In genomic region chrX:9312922-9313867, GRCh38 we compare ENCODE assay signal across 8 cellular contexts.
DNase-seq lines count a peak whose midpoint lies in the region; ATAC-seq and TF ChIP-seq lines count a peak whose summit lies in the region.

No MANE protein-coding gene starts in this region.

- TF ChIP-seq POLR2A in ovary (IDR thresholded peaks at IDR 0.05): no peak

- POLR2A ChIA-PET in CD8-positive, alpha-beta memory T cell (lab: Charles Lee): interaction anchor here (0.8 to 2.0 kb wide), 3 partner anchors 27 to 150 kb away, joined by 3 to 9 read pairs (median 5); no protein-coding TSS in a partner anchor

- H3K4me1 ChIP-seq in CD8-positive, alpha-beta memory T cell (ENCODE audit: insufficient read depth, low read length): peaks cover 11% of the 10 kb centered on the region
- H3K4me1 ChIP-seq in effector memory CD4-positive, alpha-beta T cell (ENCODE audit: control insufficient read depth, insufficient read depth, low read length, poor library complexity, severe bottlenecking): peaks cover 8% of the 10 kb centered on the region
- H3K4me1 ChIP-seq in ovary (ENCODE audit: insufficient read depth): no peaks in the 10 kb centered on the region

- no peaks in the 10 kb centered on the region for H3K9me3 Mint-ChIP-seq in CD8-positive, alpha-beta memory T cell
- no peaks in the 10 kb centered on the region for H3K9me3 Mint-ChIP-seq in activated CD4-positive, alpha-beta T cell treated with anti-CD3 and anti-CD28 coated beads, Interleukin-2, amount 10 ng/mL, durations not matched to agents 24 days and 14 days

- no peak for TF ChIP-seq EP300 in ovary (IDR thresholded peaks at IDR 0.05)

- no peaks in the 10 kb centered on the region for H3K36me3 ChIP-seq in CD8-positive, alpha-beta memory T cell (ENCODE audit: insufficient read depth, low read length)
- H3K36me3 ChIP-seq in effector memory CD4-positive, alpha-beta T cell (ENCODE audit: control insufficient read depth, insufficient read depth, low read length): no peaks in the 10 kb centered on the region
- no peaks in the 10 kb centered on the region for H3K36me3 ChIP-seq in ovary

- intact Hi-C loops in activated CD4-positive, alpha-beta T cell treated with anti-CD3 and anti-CD28 coated beads, Interleukin-2, amount 10 ng/mL, durations not matched to agents 24 days and 14 days (cut with micrococcal nuclease): no loop called here
- intact Hi-C loops in ovary (cut with DNase I): no loop called here

- peaks cover 13 to 19% (median 18%) of the 10 kb centered on the region in 3 donors for H3K4me1 Mint-ChIP-seq in CD8-positive, alpha-beta memory T cell
- peaks cover 10% of the 10 kb centered on the region for H3K4me1 Mint-ChIP-seq in activated CD4-positive, alpha-beta T cell treated with anti-CD3 and anti-CD28 coated beads, Interleukin-2, amount 10 ng/mL, durations not matched to agents 24 days and 14 days

- in situ Hi-C loops in KBM-7 (cut with MboI; ENCODE audit: low pct_unique_long_range_greater_than_20kb, low sequenced_read_pairs): no loop called here

- CTCF ChIA-PET in CD8-positive, alpha-beta memory T cell (lab: Charles Lee): interaction anchor here (1.2 to 1.3 kb wide), 3 partner anchors 12 to 35 kb away, joined by 4 to 7 read pairs (median 4); no protein-coding TSS in a partner anchor

- WGBS in ovary, 3 donors: 69 to 74% (median 72%) methylated on average over 12 of the region's 12 CpGs

- H3K9me3 ChIP-seq in CD8-positive, alpha-beta memory T cell (ENCODE audit: low read length): no peaks in the 10 kb centered on the region
- no peaks in the 10 kb centered on the region for H3K9me3 ChIP-seq in effector memory CD4-positive, alpha-beta T cell (ENCODE audit: control insufficient read depth, low read length)
- H3K9me3 ChIP-seq in ovary: no peaks in the 10 kb centered on the region

- H3K36me3 Mint-ChIP-seq in CD8-positive, alpha-beta memory T cell: no peaks in the 10 kb centered on the region
- H3K36me3 Mint-ChIP-seq in activated CD4-positive, alpha-beta T cell treated with anti-CD3 and anti-CD28 coated beads, Interleukin-2, amount 10 ng/mL, durations not matched to agents 24 days and 14 days (ENCODE audit: low read depth): no peaks in the 10 kb centered on the region

- H3K27me3 Mint-ChIP-seq in CD8-positive, alpha-beta memory T cell: peaks cover 0 to 4% of the 10 kb centered on the region in 2 donors
- H3K27me3 Mint-ChIP-seq in activated CD4-positive, alpha-beta T cell treated with anti-CD3 and anti-CD28 coated beads, Interleukin-2, amount 10 ng/mL, durations not matched to agents 24 days and 14 days: no peaks in the 10 kb centered on the region

- peak; percentile 80 for ATAC-seq in GM19452 (IDR thresholded peaks at IDR 0.05; ENCODE audit: unreplicated experiment)

- no peak overlapping the region for H3K27ac ChIP-seq in CD8-positive, alpha-beta memory T cell (ENCODE audit: low read depth, low read length)
- no peak overlapping the region for H3K27ac ChIP-seq in effector memory CD4-positive, alpha-beta T cell (ENCODE audit: insufficient read depth, low read length, poor library complexity, severe bottlenecking)
- no peak overlapping the region for H3K27ac ChIP-seq in ovary

- peak; percentile 51 to 78 (median 56) for DNase-seq in CD8-positive, alpha-beta memory T cell
- DNase-seq in KBM-7: peak; percentile 63
- peak; percentile 84 for DNase-seq in activated CD4-positive, alpha-beta T cell treated with anti-CD3 and anti-CD28 coated beads, Interleukin-2, amount 10 ng/mL, durations not matched to agents 24 days and 14 days
- peak; percentile 38 to 56 (median 52) for DNase-seq in effector memory CD4-positive, alpha-beta T cell
- DNase-seq in ovary: peak in 4 of 5 donors; percentile 29 to 50 (median 38)
- no peak for DNase-seq in putamen (ENCODE audit: low spot score)
- no peak for DNase-seq in midbrain (lab: John Stamatoyannopoulos, UW)

- H3K4me3 ChIP-seq in CD8-positive, alpha-beta memory T cell (ENCODE audit: low read length): no peak overlapping the region
- H3K4me3 ChIP-seq in effector memory CD4-positive, alpha-beta T cell (ENCODE audit: insufficient read depth, low read depth, low read length, poor library complexity, severe bottlenecking): no peak overlapping the region
- no peak overlapping the region for H3K4me3 ChIP-seq in ovary

- H3K4me3 Mint-ChIP-seq in CD8-positive, alpha-beta memory T cell: peak overlapping the region in 6 of 7 donors; percentile 27 to 58 (median 48)
- H3K4me3 Mint-ChIP-seq in activated CD4-positive, alpha-beta T cell treated with anti-CD3 and anti-CD28 coated beads, Interleukin-2, amount 10 ng/mL, durations not matched to agents 24 days and 14 days: no peak overlapping the region

- peak in 2 of 3 donors; percentile 17 to 26 for TF ChIP-seq CTCF in ovary (IDR thresholded peaks at IDR 0.05)

- H3K27ac Mint-ChIP-seq in CD8-positive, alpha-beta memory T cell: peak overlapping the region in 4 of 8 donors; percentile 1 to 85 (median 34)
- H3K27ac Mint-ChIP-seq in activated CD4-positive, alpha-beta T cell treated with anti-CD3 and anti-CD28 coated beads, Interleukin-2, amount 10 ng/mL, durations not matched to agents 24 days and 14 days: no peak overlapping the region

- H3K27me3 ChIP-seq in CD8-positive, alpha-beta memory T cell (ENCODE audit: insufficient read depth, low read length, poor library complexity, severe bottlenecking): no peaks in the 10 kb centered on the region
- no peaks in the 10 kb centered on the region for H3K27me3 ChIP-seq in effector memory CD4-positive, alpha-beta T cell (replicated peaks; ENCODE audit: control insufficient read depth, insufficient read depth, low read length, poor library complexity, severe bottlenecking)
- H3K27me3 ChIP-seq in ovary: no peaks in the 10 kb centered on the region

Comparison
In these comparisons a context has a peak if more than half of its experiments do, and no peak if none do; other contexts are left out.
1. DNase-seq: peak in CD8-positive, alpha-beta memory T cell (5 of 5), KBM-7 (single experiment), activated CD4-positive, alpha-beta T cell treated with anti-CD3 and anti-CD28 coated beads, Interleukin-2, amount 10 ng/mL, durations not matched to agents 24 days and 14 days (single experiment), effector memory CD4-positive, alpha-beta T cell (3 of 3) and ovary (4 of 5); none in putamen (single experiment) and midbrain (single experiment).